26 cellular contexts compared by ENCODE assay signal in the genomic region with DNA sequence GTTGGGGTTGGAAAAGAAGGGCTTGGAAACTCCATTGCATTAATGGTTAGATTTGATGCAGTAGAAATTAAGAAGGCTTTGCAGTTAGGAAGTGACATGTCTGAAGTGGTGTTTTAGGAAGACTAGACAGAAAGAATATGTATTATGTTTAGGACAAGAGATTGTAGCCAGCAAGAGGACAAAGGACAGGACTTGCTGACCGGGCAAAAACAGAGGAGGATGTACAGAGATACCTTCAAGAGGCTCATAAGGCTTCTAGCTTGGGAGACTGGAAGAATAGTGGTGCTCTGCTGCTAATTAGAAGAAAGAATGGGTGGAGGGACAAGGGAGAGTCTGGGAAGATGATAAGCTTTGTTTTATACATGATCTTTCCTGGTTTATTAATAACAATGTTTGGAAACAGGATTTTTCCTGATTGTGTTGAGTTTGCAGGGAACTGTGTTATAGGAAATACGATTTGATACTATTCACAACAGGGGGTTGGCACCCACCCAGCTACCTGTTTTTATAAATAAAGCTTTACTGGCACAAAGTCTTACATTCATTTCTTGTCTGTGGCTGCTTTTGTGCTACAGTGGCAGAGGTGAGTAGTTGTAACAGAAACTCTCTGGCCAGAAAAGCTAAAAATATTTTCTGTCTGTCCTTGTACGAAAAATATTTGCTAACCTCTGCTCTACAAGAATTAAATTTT. TPM values are rescaled to one million over a fixed set of nuclear protein-coding genes. Genes with fewer than 3 reads are reported as not detected.
"Had no signal": no experiment of that assay in that cellular context is flagged by ENCODE, and none has a peak within 500 bp of the region (broad histone marks: within the 10 kb centered on the region; RNA-seq: fewer than 3 reads in every experiment).

No MANE protein-coding gene starts in this region.

- H3K27ac ChIP-seq: breast epithelium, lower lobe of right lung, prostate gland, right atrium auricular region, suprapubic skin, transverse colon, uterus had no signal

- DNase-seq: activated CD4-positive, alpha-beta T cell treated with anti-CD3 and anti-CD28 coated beads, Interleukin-2, amount 50 U/mL, for 1 hour; activated CD8-positive, alpha-beta memory T cell treated with anti-CD3 and anti-CD28 coated beads for 24 hours; activated CD8-positive, alpha-beta memory T cell treated with anti-CD3 and anti-CD28 coated beads, Interleukin-2, amount 50 U/mL, for 48 hours; activated effector memory CD4-positive, alpha-beta T cell treated with Interleukin-2 at 50 U/mL for 16 hours; activated T-cell treated with anti-CD3 and anti-CD28 coated beads, Interleukin-2, amount 50 U/mL, for 48 hours; erythroblast; foreskin melanocyte; hypothalamus; lower lobe of right lung; occipital lobe; stimulated activated CD4-positive, alpha-beta T cell treated with anti-CD3 and anti-CD28 coated beads, Interleukin-2, amount 100 ng/mL, for 24 hours; stimulated activated naive CD8-positive, alpha-beta T cell treated with anti-CD3 and anti-CD28 coated beads, Interleukin-15, amount 100 ng/mL, for 72 hours; SW 1271; transverse colon; uterus had no signal

- H3K4me3 Mint-ChIP-seq: activated naive CD4-positive, alpha-beta T cell treated with anti-CD3 and anti-CD28 coated beads, Interleukin-2, amount 50 U/mL, for 24 hours; nephron; stimulated activated naive CD8-positive, alpha-beta T cell treated with anti-CD3 and anti-CD28 coated beads, Interleukin-15, amount 100 ng/mL, for 72 hours had no signal

- H3K9me3 Mint-ChIP-seq: activated naive CD4-positive, alpha-beta T cell treated with anti-CD3 and anti-CD28 coated beads, Interleukin-2, amount 50 U/mL, for 24 hours; nephron; stimulated activated naive CD8-positive, alpha-beta T cell treated with anti-CD3 and anti-CD28 coated beads, Interleukin-15, amount 100 ng/mL, for 72 hours had no signal

- H3K4me1 Mint-ChIP-seq: nephron had no signal

- H3K27me3 ChIP-seq: breast epithelium, right atrium auricular region, suprapubic skin, transverse colon, uterus had no signal

- H3K27ac Mint-ChIP-seq: activated naive CD4-positive, alpha-beta T cell treated with anti-CD3 and anti-CD28 coated beads, Interleukin-2, amount 50 U/mL, for 24 hours; nephron had no signal

- ATAC-seq: lower lobe of right lung; stimulated activated naive CD8-positive, alpha-beta T cell treated with anti-CD3 and anti-CD28 coated beads, Interleukin-15, amount 100 ng/mL, for 72 hours had no signal

- H3K4me1 ChIP-seq: breast epithelium, lower lobe of right lung, prostate gland, right atrium auricular region, suprapubic skin, transverse colon, uterus had no signal

- H3K4me3 ChIP-seq: breast epithelium, lower lobe of right lung, prostate gland, right atrium auricular region, suprapubic skin, transverse colon, uterus had no signal

- H3K27me3 Mint-ChIP-seq: activated naive CD4-positive, alpha-beta T cell treated with anti-CD3 and anti-CD28 coated beads, Interleukin-2, amount 50 U/mL, for 24 hours; stimulated activated naive CD8-positive, alpha-beta T cell treated with anti-CD3 and anti-CD28 coated beads, Interleukin-15, amount 100 ng/mL, for 72 hours had no signal

- H3K36me3 ChIP-seq: breast epithelium, prostate gland, uterus had no signal

RNA-seq across cellular contexts. Expression of a gene that starts 37.1 kb away (rescaled TPM):
- total RNA-seq: astrocyte, breast epithelium, chondrocyte, lower lobe of right lung, occipital lobe, right atrium auricular region, skeletal muscle tissue, suprapubic skin, transverse colon, uterus had no signal
- polyA plus RNA-seq: adipose tissue, keratinocyte had no signal
